13 cellular contexts compared by ENCODE assay signal in genomic region chr6:47126647-47127339, GRCh38.
DNase-seq lines count a peak whose midpoint lies in the region; ATAC-seq, FAIRE-seq and TF ChIP-seq lines count a peak whose summit lies in the region.
"Had no signal": no experiment of that assay in that cellular context is flagged by ENCODE, and none has a peak within 500 bp of the region (broad histone marks: within the 10 kb centered on the region; RNA-seq: fewer than 3 reads in every experiment).

No MANE protein-coding gene starts in this region.

- no peaks in the 10 kb centered on the region for H3K9me3 Mint-ChIP-seq in neural progenitor cell

- H3K27ac ChIP-seq in RWPE2 (ENCODE audit: poor library complexity, severe bottlenecking) (peak overlapping the region; percentile 28), neural progenitor cell (no peak overlapping the region)

- H3K4me3 Mint-ChIP-seq in neural progenitor cell = no peak overlapping the region
- H3K4me3 Mint-ChIP-seq: CD8-positive, alpha-beta memory T cell; IgD-negative memory B cell had no signal

- H3K36me3 Mint-ChIP-seq in neural progenitor cell = no peaks in the 10 kb centered on the region
- H3K36me3 Mint-ChIP-seq: CD8-positive, alpha-beta memory T cell had no signal

- H3K36me3 ChIP-seq in RWPE2 (ENCODE audit: low read depth) (no peaks in the 10 kb centered on the region), neural progenitor cell (no peaks in the 10 kb centered on the region)

- H3F3A ChIP-seq in neural progenitor cell (ENCODE audit: low read depth) = no peaks in the 10 kb centered on the region

- TF ChIP-seq CTCF in RWPE2 (IDR thresholded peaks at IDR 0.05; ENCODE audit: poor library complexity, severe bottlenecking) (no peak), neural progenitor cell (IDR thresholded peaks at IDR 0.05) (no peak)

- H3K4me3 ChIP-seq in RWPE2 (ENCODE audit: severe bottlenecking) = no peak overlapping the region
- no peak overlapping the region for H3K4me3 ChIP-seq in neural progenitor cell

- H3K9ac ChIP-seq in neural progenitor cell = no peak overlapping the region

- H3K4me2 ChIP-seq in neural progenitor cell = no peak overlapping the region

- peaks cover 3% of the 10 kb centered on the region for H3K27me3 Mint-ChIP-seq in neural progenitor cell (ENCODE audit: insufficient read depth, low read depth)
- H3K27me3 Mint-ChIP-seq: IgD-negative memory B cell had no signal

- peaks cover 21% of the 10 kb centered on the region for H3K4me1 ChIP-seq in RWPE2 (ENCODE audit: insufficient read depth, poor library complexity, severe bottlenecking)
- H3K4me1 ChIP-seq in neural progenitor cell = peaks cover 15% of the 10 kb centered on the region

- no peaks in the 10 kb centered on the region for H3K79me2 ChIP-seq in neural progenitor cell (ENCODE audit: low read depth)

- no peak for TF ChIP-seq POLR2A in H54 (IDR thresholded peaks at IDR 0.05; ENCODE audit: low read depth, low read length)

- no peaks in the 10 kb centered on the region for H4K20me1 ChIP-seq in neural progenitor cell (ENCODE audit: low read depth)

- peak; percentile 29 for ATAC-seq in RWPE2 (ENCODE audit: low read depth)
- ATAC-seq in HG02970 (IDR thresholded peaks at IDR 0.05; ENCODE audit: low FRiP score, unreplicated experiment) = no peak

- H3K27ac Mint-ChIP-seq in neural progenitor cell = peak overlapping the region; percentile 91
- H3K27ac Mint-ChIP-seq: CD8-positive, alpha-beta memory T cell; IgD-negative memory B cell had no signal

- H2AFZ ChIP-seq in neural progenitor cell (replicated peaks) = peak overlapping the region; percentile 92

- no peak for DNase-seq in H54 (ENCODE audit: insufficient read length, low spot score)
- DNase-seq in RWPE2 (ENCODE audit: low spot score) = no peak
- peak; percentile 18 for DNase-seq in glomerular endothelial cell (ENCODE audit: extremely low read depth, low read depth, low spot score)
- DNase-seq in neural progenitor cell (ENCODE audit: low spot score) = no peak
- DNase-seq in DMS79 (lab: John Stamatoyannopoulos, UW) = no peak
- DNase-seq in AML-193 (lab: John Stamatoyannopoulos, UW) = no peak
- DNase-seq in cerebellar cortex (ENCODE audit: low spot score) = no peak
- DNase-seq: aorta; CD8-positive, alpha-beta memory T cell; NCI-H524 treated with DMSO at 0.1 percent for 48 hours; stimulated activated CD4-positive, alpha-beta T cell treated with anti-CD3 and anti-CD28 coated beads, Interleukin-4, amount 100 ng/mL, for 1 hour had no signal

- H3K9me3 ChIP-seq in RWPE2 (ENCODE audit: severe bottlenecking) = no peaks in the 10 kb centered on the region
- H3K9me3 ChIP-seq in neural progenitor cell (ENCODE audit: low read depth) = no peaks in the 10 kb centered on the region

- FAIRE-seq in H54 (lab: Jason Lieb, UNC) = peak; percentile 33

- no peaks in the 10 kb centered on the region for H3K27me3 ChIP-seq in RWPE2 (ENCODE audit: insufficient read depth, poor library complexity, severe bottlenecking)
- no peaks in the 10 kb centered on the region for H3K27me3 ChIP-seq in neural progenitor cell

- peaks cover 25% of the 10 kb centered on the region for H3K4me1 Mint-ChIP-seq in neural progenitor cell
- H3K4me1 Mint-ChIP-seq: CD8-positive, alpha-beta memory T cell; IgD-negative memory B cell had no signal
